8 cellular contexts compared by ENCODE assay signal in the genomic region with DNA sequence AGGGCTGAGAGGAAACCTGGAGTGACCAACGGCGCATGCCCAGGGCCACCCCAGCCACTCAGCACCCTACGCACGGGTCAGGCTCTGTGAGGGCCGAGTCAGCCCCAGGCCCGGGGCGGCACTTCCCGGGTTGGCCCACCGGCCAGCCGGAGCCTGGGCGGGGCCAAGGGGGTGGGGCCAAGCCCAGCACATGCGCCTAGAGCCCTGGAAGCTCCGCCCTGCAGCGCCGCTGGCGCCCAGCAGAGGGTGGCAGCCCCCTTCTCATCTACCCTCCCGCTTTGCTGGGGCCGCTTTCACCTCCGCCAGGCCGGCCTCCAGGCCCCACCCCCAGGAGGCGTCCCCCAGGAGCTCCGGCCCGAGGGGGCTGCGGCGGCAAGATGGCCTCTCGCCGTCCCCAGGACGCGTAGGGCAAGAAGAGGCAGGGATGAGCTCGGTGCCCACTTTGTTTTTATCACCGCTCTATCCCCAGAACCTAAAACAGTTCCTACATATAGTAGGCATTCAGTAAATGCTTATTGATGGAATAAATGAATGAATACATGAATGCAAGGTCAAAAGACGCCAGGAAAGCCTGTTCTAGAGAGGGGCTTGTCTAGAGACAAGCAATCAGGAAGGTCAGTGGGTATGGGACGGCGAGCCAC. TPM values are rescaled to one million over a fixed set of nuclear protein-coding genes. Genes with fewer than 3 reads are reported as not detected.
DNase-seq lines count a peak whose midpoint lies in the region; ATAC-seq and TF ChIP-seq lines count a peak whose summit lies in the region.

No MANE protein-coding gene starts in this region.

- 6% methylated on average over 34 of the region's 34 CpGs for WGBS in liver

- peak; percentile 98 for TF ChIP-seq CTCF in liver (IDR thresholded peaks at IDR 0.05; ENCODE audit: low read depth, low read length, missing input control)

- intact Hi-C loops in dendritic cell treated with granulocyte-macrophage colony-stimulating factor and Interleukin-4, amounts not matched to agents 40 ng/mL and 50 ng/mL, for 4 days (cut with micrococcal nuclease), result loop anchor here (1.0 to 2.0 kb wide), 3 partner anchors 31 to 145 kb away; a partner anchor contains a TSS

- peaks cover 32% of the 10 kb centered on the region for H3K36me3 Mint-ChIP-seq in dendritic cell treated with granulocyte-macrophage colony-stimulating factor and Interleukin-4, amounts not matched to agents 40 ng/mL and 50 ng/mL, for 4 days (ENCODE audit: low read depth)

- H3K9ac ChIP-seq in BLaER1 treated with 17β-estradiol and CSF1 and Interleukin-3, amounts not matched to agents 10 nM and 100 nM, result peak overlapping the region; percentile 68 to 82 (median 74)
- peak overlapping the region; percentile 72 to 75 for H3K9ac ChIP-seq in liver (ENCODE audit: low read depth in 1 of 2, low read length in 2 of 2)

- H3K27me3 Mint-ChIP-seq in dendritic cell treated with granulocyte-macrophage colony-stimulating factor and Interleukin-4, amounts not matched to agents 40 ng/mL and 50 ng/mL, for 4 days, result no peaks in the 10 kb centered on the region

- H3K4me3 Mint-ChIP-seq in dendritic cell treated with granulocyte-macrophage colony-stimulating factor and Interleukin-4, amounts not matched to agents 40 ng/mL and 50 ng/mL, for 4 days, result peak overlapping the region; percentile 70

- peak; percentile 97 for TF ChIP-seq RAD21 in liver (IDR thresholded peaks at IDR 0.05)

- peak overlapping the region; percentile 46 to 70 (median 59) for H3K4me3 ChIP-seq in BLaER1 treated with 17β-estradiol and CSF1 and Interleukin-3, amounts not matched to agents 10 nM and 100 nM
- peak overlapping the region in 2 of 3 donors; percentile 43 to 48 for H3K4me3 ChIP-seq in liver (ENCODE audit: low read depth in 1 of 3, low read length in 3 of 3)

- peak overlapping the region; percentile 64 to 85 (median 78) for H3K27ac ChIP-seq in BLaER1 treated with 17β-estradiol and CSF1 and Interleukin-3, amounts not matched to agents 10 nM and 100 nM
- peak overlapping the region; percentile 72 to 81 for H3K27ac ChIP-seq in liver (ENCODE audit: low read depth in 1 of 2, low read length in 2 of 2)

- no peaks in the 10 kb centered on the region for H3K27me3 ChIP-seq in BLaER1 treated with 17β-estradiol and CSF1 and Interleukin-3, amounts not matched to agents 10 nM and 100 nM
- H3K27me3 ChIP-seq in liver (ENCODE audit: control insufficient read depth in 4 of 4, insufficient read depth in 4 of 4, low read length in 3 of 4), result no peaks in the 10 kb centered on the region

- peak overlapping the region; percentile 81 to 98 (median 93) for H3K4me2 ChIP-seq in BLaER1 treated with 17β-estradiol and CSF1 and Interleukin-3, amounts not matched to agents 10 nM and 100 nM

- H3K9me3 Mint-ChIP-seq in dendritic cell treated with granulocyte-macrophage colony-stimulating factor and Interleukin-4, amounts not matched to agents 40 ng/mL and 50 ng/mL, for 4 days, result no peaks in the 10 kb centered on the region

- H3K36me3 ChIP-seq in BLaER1 treated with 17β-estradiol and CSF1 and Interleukin-3, amounts not matched to agents 10 nM and 100 nM, result peaks cover 0 to 21% (median 0%) of the 10 kb centered on the region in 11 experiments; a peak in 2 of 22 replicates
- H3K36me3 ChIP-seq in liver (ENCODE audit: control insufficient read depth in 4 of 4, insufficient read depth in 3 of 4, low read depth in 1 of 4, low read length in 3 of 4), result no peaks in the 10 kb centered on the region

- DNase-seq in GM19238 (ENCODE audit: insufficient read length, low spot score) (peak; percentile 87), NCI-H526 (lab: John Stamatoyannopoulos, UW) (peak; percentile 87 to 99)
- peak; percentile 89 for DNase-seq in activated CD4-positive, alpha-beta T cell treated with anti-CD3 and anti-CD28 coated beads, Interleukin-2, amount 50 U/mL, for 1 hour
- DNase-seq in stimulated activated CD4-positive, alpha-beta T cell treated with anti-CD3 and anti-CD28 coated beads, Interleukin-4, amount 100 ng/mL, for 1 hour, result peak; percentile 93

- peaks cover 62 to 97% (median 73%) of the 10 kb centered on the region in 10 experiments for H3K4me1 ChIP-seq in BLaER1 treated with 17β-estradiol and CSF1 and Interleukin-3, amounts not matched to agents 10 nM and 100 nM
- peaks cover 10 to 55% (median 42%) of the 10 kb centered on the region in 4 donors for H3K4me1 ChIP-seq in liver (ENCODE audit: control insufficient read depth in 4 of 4, insufficient read depth in 4 of 4, low read length in 3 of 4)

- peak overlapping the region; percentile 96 for H3K27ac Mint-ChIP-seq in dendritic cell treated with granulocyte-macrophage colony-stimulating factor and Interleukin-4, amounts not matched to agents 40 ng/mL and 50 ng/mL, for 4 days

- H3K9me3 ChIP-seq in BLaER1 treated with 17β-estradiol and CSF1 and Interleukin-3, amounts not matched to agents 10 nM and 100 nM (replicated peaks in 1 of 11), result no peaks in the 10 kb centered on the region
- H3K9me3 ChIP-seq in liver (ENCODE audit: control insufficient read depth in 4 of 4, low read length in 3 of 4), result no peaks in the 10 kb centered on the region

- H3K4me1 Mint-ChIP-seq in dendritic cell treated with granulocyte-macrophage colony-stimulating factor and Interleukin-4, amounts not matched to agents 40 ng/mL and 50 ng/mL, for 4 days (ENCODE audit: low read depth), result peaks cover 90% of the 10 kb centered on the region

- H4K20me1 ChIP-seq in BLaER1 treated with 17β-estradiol and CSF1 and Interleukin-3, amounts not matched to agents 10 nM and 100 nM, result peaks cover 0 to 3% (median 0%) of the 10 kb centered on the region in 11 experiments; a peak in 5 of 22 replicates

- ATAC-seq in HG03439 (IDR thresholded peaks at IDR 0.05; ENCODE audit: unreplicated experiment), result peak; percentile 84

TF ChIP-seq in liver, 16 proteins besides CTCF, POLR2A, EP300 and RAD21:
- TF ChIP-seq HNF4A (conservative IDR thresholded peaks at IDR 0.05), result no peak
- peak; percentile 49 for TF ChIP-seq SP1 (IDR thresholded peaks at IDR 0.05)
- peak; percentile 51 for TF ChIP-seq YY1 (IDR thresholded peaks at IDR 0.05)

RNA-seq across cellular contexts. Expression of a gene that starts 31.3 kb away (rescaled TPM):
- total RNA-seq in liver, result 10 to 100 TPM; 38.2 to 81.6 TPM
- 10 to 100 TPM; 26.3 to 36.4 TPM for polyA plus RNA-seq in liver

Comparison
In these comparisons a context has a peak if more than half of its experiments do, and no peak if none do; other contexts are left out.
1. Peak in every context shown above with its lines: DNase-seq, ATAC-seq, H3K4me3 ChIP-seq and H3K27ac ChIP-seq.